1 cellular context compared by ENCODE assay signal in the genomic region with DNA sequence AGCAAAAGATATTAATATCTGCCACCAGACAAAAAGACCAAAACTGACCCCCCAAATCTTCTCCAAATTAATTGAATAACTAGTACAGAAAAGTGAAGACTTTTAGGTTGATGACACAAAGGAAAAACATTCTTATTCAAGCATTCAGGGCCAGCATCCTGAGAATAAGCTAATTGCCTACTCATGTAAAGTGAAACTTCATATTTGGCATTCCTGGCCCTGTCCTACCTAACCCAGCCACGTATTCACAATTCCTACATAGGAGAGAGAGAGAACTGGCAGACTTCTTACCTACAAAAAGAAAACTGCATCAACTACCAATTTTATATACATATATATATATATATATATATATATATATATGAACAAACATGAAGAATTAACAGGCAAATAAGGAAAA.
TF ChIP-seq lines count a peak whose summit lies in the region.

No MANE protein-coding gene starts in this region.

TF ChIP-seq in SK-N-SH, 30 proteins besides CTCF, POLR2A, EP300 and RAD21 (continued from another document):
- TF ChIP-seq, protein P1, sequence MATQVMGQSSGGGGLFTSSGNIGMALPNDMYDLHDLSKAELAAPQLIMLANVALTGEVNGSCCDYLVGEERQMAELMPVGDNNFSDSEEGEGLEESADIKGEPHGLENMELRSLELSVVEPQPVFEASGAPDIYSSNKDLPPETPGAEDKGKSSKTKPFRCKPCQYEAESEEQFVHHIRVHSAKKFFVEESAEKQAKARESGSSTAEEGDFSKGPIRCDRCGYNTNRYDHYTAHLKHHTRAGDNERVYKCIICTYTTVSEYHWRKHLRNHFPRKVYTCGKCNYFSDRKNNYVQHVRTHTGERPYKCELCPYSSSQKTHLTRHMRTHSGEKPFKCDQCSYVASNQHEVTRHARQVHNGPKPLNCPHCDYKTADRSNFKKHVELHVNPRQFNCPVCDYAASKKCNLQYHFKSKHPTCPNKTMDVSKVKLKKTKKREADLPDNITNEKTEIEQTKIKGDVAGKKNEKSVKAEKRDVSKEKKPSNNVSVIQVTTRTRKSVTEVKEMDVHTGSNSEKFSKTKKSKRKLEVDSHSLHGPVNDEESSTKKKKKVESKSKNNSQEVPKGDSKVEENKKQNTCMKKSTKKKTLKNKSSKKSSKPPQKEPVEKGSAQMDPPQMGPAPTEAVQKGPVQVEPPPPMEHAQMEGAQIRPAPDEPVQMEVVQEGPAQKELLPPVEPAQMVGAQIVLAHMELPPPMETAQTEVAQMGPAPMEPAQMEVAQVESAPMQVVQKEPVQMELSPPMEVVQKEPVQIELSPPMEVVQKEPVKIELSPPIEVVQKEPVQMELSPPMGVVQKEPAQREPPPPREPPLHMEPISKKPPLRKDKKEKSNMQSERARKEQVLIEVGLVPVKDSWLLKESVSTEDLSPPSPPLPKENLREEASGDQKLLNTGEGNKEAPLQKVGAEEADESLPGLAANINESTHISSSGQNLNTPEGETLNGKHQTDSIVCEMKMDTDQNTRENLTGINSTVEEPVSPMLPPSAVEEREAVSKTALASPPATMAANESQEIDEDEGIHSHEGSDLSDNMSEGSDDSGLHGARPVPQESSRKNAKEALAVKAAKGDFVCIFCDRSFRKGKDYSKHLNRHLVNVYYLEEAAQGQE (IDR thresholded peaks at IDR 0.05; ENCODE audit: low read depth, low read length), result no peak
- TF ChIP-seq TCF12 (IDR thresholded peaks at IDR 0.05) (no peak), GATA2 (CRISPR knock-in tag; IDR thresholded peaks at IDR 0.05) (no peak), TAF1 (IDR thresholded peaks at IDR 0.05; ENCODE audit: borderline replicate concordance, low read depth, low read length) (no peak), FOXJ3 (CRISPR knock-in tag; IDR thresholded peaks at IDR 0.05) (no peak), NFIC (IDR thresholded peaks at IDR 0.05; ENCODE audit: borderline replicate concordance) (no peak), NRF1 (IDR thresholded peaks at IDR 0.05; ENCODE audit: low read depth, low read length) (no peak)
- TF ChIP-seq, protein P2, sequence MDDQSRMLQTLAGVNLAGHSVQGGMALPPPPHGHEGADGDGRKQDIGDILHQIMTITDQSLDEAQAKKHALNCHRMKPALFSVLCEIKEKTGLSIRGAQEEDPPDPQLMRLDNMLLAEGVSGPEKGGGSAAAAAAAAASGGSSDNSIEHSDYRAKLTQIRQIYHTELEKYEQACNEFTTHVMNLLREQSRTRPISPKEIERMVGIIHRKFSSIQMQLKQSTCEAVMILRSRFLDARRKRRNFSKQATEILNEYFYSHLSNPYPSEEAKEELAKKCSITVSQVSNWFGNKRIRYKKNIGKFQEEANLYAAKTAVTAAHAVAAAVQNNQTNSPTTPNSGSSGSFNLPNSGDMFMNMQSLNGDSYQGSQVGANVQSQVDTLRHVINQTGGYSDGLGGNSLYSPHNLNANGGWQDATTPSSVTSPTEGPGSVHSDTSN (IDR thresholded peaks at IDR 0.05), result no peak
